1 cellular context compared by ENCODE assay signal in genomic region chr1:118185083-118185899, GRCh38.
TF ChIP-seq lines count a peak whose summit lies in the region.

SPAG17 (minus strand) TSS chr1:118185228; CDS start chr1:118185157, 71 bp downstream.

TF ChIP-seq in HEK293, 187 proteins besides CTCF, POLR2A, EP300 and RAD21 (continued from another document):
- TF ChIP-seq ZNF580 (tag by site-specific recombination; IDR thresholded peaks at IDR 0.05) (no peak), ZBTB1 (tag by site-specific recombination; IDR thresholded peaks at IDR 0.05) (no peak), PRDM10 (tag by site-specific recombination; IDR thresholded peaks at IDR 0.05) (peak; percentile 73), ZNF292 (tag by site-specific recombination; IDR thresholded peaks at IDR 0.05; ENCODE audit: borderline replicate concordance, low read depth) (no peak), ZIC2 (tag by site-specific recombination; IDR thresholded peaks at IDR 0.05) (no peak), ZNF350 (tag by site-specific recombination; IDR thresholded peaks at IDR 0.05) (no peak), ZBTB26 (tag by site-specific recombination; optimal IDR thresholded peaks at IDR 0.05) (peak; percentile 30), REST (tag by site-specific recombination; IDR thresholded peaks at IDR 0.05) (no peak), ZNF184 (tag by site-specific recombination; IDR thresholded peaks at IDR 0.05) (no peak), ZBTB8A (tag by site-specific recombination; IDR thresholded peaks at IDR 0.05) (peak; percentile 28; the same call in 1 of the 2 replicates), ZSCAN16 (tag by site-specific recombination; IDR thresholded peaks at IDR 0.05) (no peak), ZNF529 (tag by site-specific recombination; IDR thresholded peaks at IDR 0.05; ENCODE audit: insufficient replicate concordance) (peak; percentile 5), GFI1B (tag by site-specific recombination; IDR thresholded peaks at IDR 0.05) (no peak), ZNF610 (tag by site-specific recombination; IDR thresholded peaks at IDR 0.05; ENCODE audit: borderline replicate concordance) (peak; percentile 21; the same call in 1 of the 2 replicates), TRIM28 (IDR thresholded peaks at IDR 0.05; ENCODE audit: borderline replicate concordance, low read length) (peak; percentile 28; the same call in 1 of the 2 replicates), ZNF561 (tag by site-specific recombination; IDR thresholded peaks at IDR 0.05; ENCODE audit: borderline replicate concordance) (0 out of 2 replicates have a peak, but pooled peaks have one; percentile 34), PATZ1 (tag by site-specific recombination; IDR thresholded peaks at IDR 0.05) (peak; percentile 39; the same call in 1 of the 2 replicates), KLF8 (tag by site-specific recombination; IDR thresholded peaks at IDR 0.05) (0 out of 2 replicates have a peak, but pooled peaks have one; percentile 20), ZNF692 (tag by site-specific recombination; IDR thresholded peaks at IDR 0.05) (no peak), SP7 (tag by site-specific recombination; IDR thresholded peaks at IDR 0.05) (peak; percentile 39; the same call in 1 of the 2 replicates), ZNF48 (tag by site-specific recombination; IDR thresholded peaks at IDR 0.05) (no peak), MYNN (tag by site-specific recombination; IDR thresholded peaks at IDR 0.05; ENCODE audit: borderline replicate concordance) (peak; percentile 54; the same call in 1 of the 2 replicates), ZNF341 (tag by site-specific recombination; IDR thresholded peaks at IDR 0.05; ENCODE audit: low read depth) (no peak), BCL11B (tag by site-specific recombination; IDR thresholded peaks at IDR 0.05; ENCODE audit: low read depth) (no peak), ZNF555 (tag by site-specific recombination; conservative IDR thresholded peaks at IDR 0.05) (no peak), BCL6B (tag by site-specific recombination; IDR thresholded peaks at IDR 0.05) (no peak), ZBTB17 (tag by site-specific recombination; IDR thresholded peaks at IDR 0.05) (peak; percentile 86), ZNF398 (tag by site-specific recombination; IDR thresholded peaks at IDR 0.05) (no peak), ZNF660 (tag by site-specific recombination; IDR thresholded peaks at IDR 0.05) (peak; percentile 70; the same call in 1 of the 2 replicates), ZNF837 (tag by site-specific recombination; IDR thresholded peaks at IDR 0.05) (no peak), REPIN1 (tag by site-specific recombination; IDR thresholded peaks at IDR 0.05; ENCODE audit: low read depth) (0 out of 2 replicates have a peak, but pooled peaks have one; percentile 54), ZBTB48 (tag by site-specific recombination; IDR thresholded peaks at IDR 0.05) (0 out of 2 replicates have a peak, but pooled peaks have one; percentile 13)
